1 cellular context compared by ENCODE assay signal in genomic region chr6:44203955-44204354, GRCh38.
TF ChIP-seq lines count a peak whose summit lies in the region.

No MANE protein-coding gene starts in this region.

TF ChIP-seq in K562, 482 proteins besides CTCF, POLR2A, EP300 and RAD21 (continues in another document):
- no peak for TF ChIP-seq MAZ (CRISPR knock-in tag; conservative IDR thresholded peaks at IDR 0.05 in 1 of 2, IDR thresholded peaks at IDR 0.05 in 1 of 2)
- TF ChIP-seq ASH1L (IDR thresholded peaks at IDR 0.05; ENCODE audit: borderline replicate concordance, low read depth, partially characterized antibody), result no peak
- TF ChIP-seq ZNF217 (CRISPR knock-in tag; IDR thresholded peaks at IDR 0.05), result 0 out of 2 replicates have a peak, but pooled peaks have one; percentile 35
- no peak for TF ChIP-seq KDM5B (IDR thresholded peaks at IDR 0.05; ENCODE audit: insufficient replicate concordance, low read depth, low read length)
- no peak for TF ChIP-seq HSF4 (CRISPR knock-in tag; IDR thresholded peaks at IDR 0.05; ENCODE audit: borderline replicate concordance)
- TF ChIP-seq FOXJ3 (CRISPR knock-in tag; IDR thresholded peaks at IDR 0.05), result no peak
- no peak for TF ChIP-seq SIRT6 (IDR thresholded peaks at IDR 0.05; ENCODE audit: low read depth, low read length)
- no peak for TF ChIP-seq ZC3H4 (CRISPR knock-in tag; IDR thresholded peaks at IDR 0.05; ENCODE audit: borderline replicate concordance)
- no peak for TF ChIP-seq CBX2 (IDR thresholded peaks at IDR 0.05; ENCODE audit: insufficient read depth, low read length, poor library complexity, severe bottlenecking)
- no peak for TF ChIP-seq NELFE (IDR thresholded peaks at IDR 0.05; ENCODE audit: insufficient read depth, insufficient read length)
- no peak for TF ChIP-seq SRSF9 (IDR thresholded peaks at IDR 0.05; ENCODE audit: borderline replicate concordance, low read depth, low read length)
- no peak for TF ChIP-seq KAT7 (CRISPR knock-in tag; IDR thresholded peaks at IDR 0.05; ENCODE audit: borderline replicate concordance)
- no peak for TF ChIP-seq RBBP5 (IDR thresholded peaks at IDR 0.05; ENCODE audit: borderline replicate concordance, insufficient read depth, low read length, poor library complexity, severe bottlenecking)
- peak; percentile 51; the same call in 1 of the 2 replicates for TF ChIP-seq CBFA2T3 (IDR thresholded peaks at IDR 0.05)
- TF ChIP-seq GABPA (tag; conservative IDR thresholded peaks at IDR 0.05; ENCODE audit: low read depth), result no peak
- no peak for TF ChIP-seq BMI1 (IDR thresholded peaks at IDR 0.05; ENCODE audit: low read length)
- TF ChIP-seq RFX1 (IDR thresholded peaks at IDR 0.05), result no peak
- TF ChIP-seq RBM15 (IDR thresholded peaks at IDR 0.05; ENCODE audit: insufficient read depth, low read length), result no peak
- no peak for TF ChIP-seq ESRRB (CRISPR knock-in tag; IDR thresholded peaks at IDR 0.05; ENCODE audit: borderline replicate concordance)
- peak; percentile 96 for TF ChIP-seq JUND (IDR thresholded peaks at IDR 0.05; ENCODE audit: borderline replicate concordance, low read depth, low read length)
- TF ChIP-seq JUND (tag; IDR thresholded peaks at IDR 0.05; ENCODE audit: borderline replicate concordance, low read depth, low read length), result peak; percentile 91; the same call in 1 of the 3 replicates
- TF ChIP-seq TAF1 (IDR thresholded peaks at IDR 0.05; ENCODE audit: control insufficient read depth, extremely low read depth, insufficient read depth, low read length, severe bottlenecking), result no peak
- no peak for TF ChIP-seq POLR2H (tag; IDR thresholded peaks at IDR 0.05; ENCODE audit: low read depth)
- TF ChIP-seq SMARCC2 (IDR thresholded peaks at IDR 0.05; ENCODE audit: low read depth), result peak; percentile 83; the same call in 1 of the 2 replicates
- TF ChIP-seq IRF2 (CRISPR knock-in tag; IDR thresholded peaks at IDR 0.05), result no peak
- TF ChIP-seq GTF2F1 (IDR thresholded peaks at IDR 0.05; ENCODE audit: low read depth, low read length), result no peak
- TF ChIP-seq ZHX1 (conservative IDR thresholded peaks at IDR 0.05; ENCODE audit: low read length), result no peak
- peak; percentile 49; the same call in 1 of the 2 replicates for TF ChIP-seq NCOR1 (IDR thresholded peaks at IDR 0.05)
- peak in 1 of 2 experiments; percentile 68; a peak in 2 of 4 replicates for TF ChIP-seq HDAC1 (IDR thresholded peaks at IDR 0.05)
- TF ChIP-seq SRSF7 (optimal IDR thresholded peaks at IDR 0.05; ENCODE audit: low read depth, low read length), result no peak
- TF ChIP-seq TCFL5 (CRISPR knock-in tag; conservative IDR thresholded peaks at IDR 0.05), result no peak
- no peak for TF ChIP-seq HINFP (tag; conservative IDR thresholded peaks at IDR 0.05; ENCODE audit: low read depth)
- no peak for TF ChIP-seq POLR2B (IDR thresholded peaks at IDR 0.05; ENCODE audit: low read depth, partially characterized antibody)
- TF ChIP-seq CCAR2 (IDR thresholded peaks at IDR 0.05; ENCODE audit: low read depth, low read length), result no peak
- TF ChIP-seq TBL1XR1 (IDR thresholded peaks at IDR 0.05; ENCODE audit: low read length in 2 of 2), result no peak
- no peak for TF ChIP-seq ZBTB7A (IDR thresholded peaks at IDR 0.05; ENCODE audit: borderline replicate concordance, control insufficient read depth, low read depth, low read length)
- TF ChIP-seq ATF3 (IDR thresholded peaks at IDR 0.05), result peak; percentile 88
- TF ChIP-seq ATF3 (CRISPR knock-in tag; conservative IDR thresholded peaks at IDR 0.05), result 0 out of 2 replicates have a peak, but pooled peaks have one; percentile 56
- TF ChIP-seq RB1 (IDR thresholded peaks at IDR 0.05; ENCODE audit: low read depth), result no peak; the same call in 1 of the 2 replicates
- TF ChIP-seq KDM1A (IDR thresholded peaks at IDR 0.05), result peak in 1 of 2 experiments; percentile 11; a peak in 1 of 4 replicates
- no peak for TF ChIP-seq ETS1 (conservative IDR thresholded peaks at IDR 0.05; ENCODE audit: control insufficient read depth, low read depth, low read length)
- TF ChIP-seq ZNF695 (CRISPR knock-in tag; IDR thresholded peaks at IDR 0.05), result no peak
- TF ChIP-seq ZNF232 (CRISPR knock-in tag; IDR thresholded peaks at IDR 0.05), result no peak
- no peak for TF ChIP-seq ZNF41 (CRISPR knock-in tag; conservative IDR thresholded peaks at IDR 0.05)
- no peak for TF ChIP-seq PREB (CRISPR knock-in tag; IDR thresholded peaks at IDR 0.05)
- TF ChIP-seq ZBTB26 (CRISPR knock-in tag; IDR thresholded peaks at IDR 0.05), result no peak
- no peak for TF ChIP-seq U2AF1 (optimal IDR thresholded peaks at IDR 0.05; ENCODE audit: low read depth, low read length)
- TF ChIP-seq BHLHE40 (IDR thresholded peaks at IDR 0.05; ENCODE audit: low read length), result 0 out of 2 replicates have a peak, but pooled peaks have one; percentile 31
- no peak for TF ChIP-seq SLC30A9 (CRISPR knock-in tag; IDR thresholded peaks at IDR 0.05)
- TF ChIP-seq WHSC1 (IDR thresholded peaks at IDR 0.05; ENCODE audit: low read length), result no peak
- no peak for TF ChIP-seq HIVEP1 (CRISPR knock-in tag; IDR thresholded peaks at IDR 0.05)
- TF ChIP-seq NFRKB (IDR thresholded peaks at IDR 0.05; ENCODE audit: low read depth), result no peak
- no peak for TF ChIP-seq KDM4B (IDR thresholded peaks at IDR 0.05; ENCODE audit: borderline replicate concordance in 2 of 2, low read depth in 1 of 2)
- no peak for TF ChIP-seq PTRF (tag; IDR thresholded peaks at IDR 0.05)
- no peak for TF ChIP-seq PML (IDR thresholded peaks at IDR 0.05; ENCODE audit: low read length)
- TF ChIP-seq ZNF766 (CRISPR knock-in tag; conservative IDR thresholded peaks at IDR 0.05), result no peak
- TF ChIP-seq HOMEZ (CRISPR knock-in tag; IDR thresholded peaks at IDR 0.05), result no peak
- no peak for TF ChIP-seq THAP12 (CRISPR knock-in tag; IDR thresholded peaks at IDR 0.05)
- no peak for TF ChIP-seq ZNF512 (tag; IDR thresholded peaks at IDR 0.05)
- TF ChIP-seq ZNF12 (CRISPR knock-in tag; IDR thresholded peaks at IDR 0.05), result no peak
- no peak for TF ChIP-seq CBX1 (IDR thresholded peaks at IDR 0.05; ENCODE audit: low read depth)
- no peak for TF ChIP-seq ZKSCAN1 (IDR thresholded peaks at IDR 0.05; ENCODE audit: low read depth, low read length)
